Comparison of ENCODE assay signal across 2 cellular contexts in genomic region chr3:184564685-184565385, GRCh38.
TF ChIP-seq lines count a peak whose summit lies in the region.

No MANE protein-coding gene starts in this region.

TF ChIP-seq in IMR-90, 13 proteins besides CTCF, POLR2A, EP300 and RAD21 (continued from another document):
- TF ChIP-seq SMC3 (IDR thresholded peaks at IDR 0.05; ENCODE audit: low read depth, low read length) (no peak), RFX5 (IDR thresholded peaks at IDR 0.05; ENCODE audit: low read depth, low read length) (no peak), MAFK (IDR thresholded peaks at IDR 0.05; ENCODE audit: low read depth, low read length) (no peak), NFE2L2 (IDR thresholded peaks at IDR 0.05; ENCODE audit: low read depth, low read length) (no peak), MAZ (IDR thresholded peaks at IDR 0.05; ENCODE audit: borderline replicate concordance, low read depth, low read length) (no peak), MXI1 (IDR thresholded peaks at IDR 0.05; ENCODE audit: borderline replicate concordance, low read depth, low read length) (no peak), USF2 (IDR thresholded peaks at IDR 0.05; ENCODE audit: low read depth, low read length) (no peak)

TF ChIP-seq in neural cell, 6 proteins besides CTCF, POLR2A, EP300 and RAD21:
- no peak for TF ChIP-seq REST (IDR thresholded peaks at IDR 0.05; ENCODE audit: borderline replicate concordance)
- no peak for TF ChIP-seq EZH2 (IDR thresholded peaks at IDR 0.05; ENCODE audit: borderline replicate concordance, insufficient read depth, low read length, poor library complexity, severe bottlenecking)
- TF ChIP-seq POLR2AphosphoS5 (IDR thresholded peaks at IDR 0.05), result no peak
- TF ChIP-seq TAF1 (IDR thresholded peaks at IDR 0.05; ENCODE audit: low read depth), result no peak
